Comparison of ENCODE assay signal across 18 cellular contexts in the genomic region with DNA sequence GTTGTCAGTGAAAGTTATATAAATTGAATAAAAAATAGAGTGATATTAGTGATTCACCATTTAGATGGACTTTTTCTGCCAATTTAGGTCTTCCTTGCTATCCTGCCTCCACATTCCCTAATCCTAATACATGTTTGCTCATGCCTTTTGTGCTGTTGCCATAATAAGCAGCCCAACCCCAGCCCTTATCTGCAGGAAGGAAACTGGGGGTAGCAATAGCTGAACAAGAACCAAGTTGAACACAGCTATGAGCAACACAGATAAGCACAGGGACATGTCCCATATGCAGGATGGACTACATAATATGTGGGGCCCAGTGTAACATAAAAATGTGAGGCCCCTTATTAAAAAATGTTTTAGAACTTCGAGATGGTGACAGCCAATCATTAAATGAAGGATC.
DNase-seq lines count a peak whose midpoint lies in the region; ATAC-seq and TF ChIP-seq lines count a peak whose summit lies in the region.
"Had no signal": no experiment of that assay in that cellular context is flagged by ENCODE, and none has a peak within 500 bp of the region (broad histone marks: within the 10 kb centered on the region; RNA-seq: fewer than 3 reads in every experiment).

No MANE protein-coding gene starts in this region.

- no peaks in the 10 kb centered on the region for H3K27me3 Mint-ChIP-seq in Calu3 (ENCODE audit: unreplicated experiment)
- H3K27me3 Mint-ChIP-seq: activated B cell treated with CpG ODN at 0.5 μM for 24 hours; activated naive CD8-positive, alpha-beta T cell treated with anti-CD3 and anti-CD28 coated beads, Interleukin-2, amount 50 U/mL, for 24 hours; effector memory CD8-positive, alpha-beta T cell had no signal

- peaks cover 56% of the 10 kb centered on the region for H3K4me1 ChIP-seq in Loucy (ENCODE audit: insufficient read depth, low read length, poor library complexity, severe bottlenecking)
- H3K4me1 ChIP-seq: pancreas, testis had no signal

- H3K4me1 Mint-ChIP-seq in Calu3 (ENCODE audit: low read depth, unreplicated experiment), result peaks cover 58% of the 10 kb centered on the region
- H3K4me1 Mint-ChIP-seq: activated B cell treated with CpG ODN at 0.5 μM for 24 hours; activated naive CD8-positive, alpha-beta T cell treated with anti-CD3 and anti-CD28 coated beads, Interleukin-2, amount 50 U/mL, for 24 hours had no signal

- H3K4me3 ChIP-seq in Loucy (ENCODE audit: low read length, poor library complexity, severe bottlenecking), result peak overlapping the region; percentile 52
- H3K4me3 ChIP-seq in cardiac fibroblast (replicated peaks in 1 of 2; ENCODE audit: low read depth in 2 of 2, low read length in 2 of 2), result no peak overlapping the region
- H3K4me3 ChIP-seq: pancreas, skin epidermis, testis had no signal

- no peak overlapping the region for H2AFZ ChIP-seq in Loucy (ENCODE audit: low read length)

- intact Hi-C loops in Calu3 (cut with micrococcal nuclease; ENCODE audit: unreplicated experiment), result loop anchor here (2.0 kb wide), 2 partner anchors 28 to 64 kb away; no protein-coding TSS in a partner anchor
- intact Hi-C loops in left colon (cut with DNase I, micrococcal nuclease), result no loop called here

- H3K36me3 Mint-ChIP-seq in Calu3 (ENCODE audit: insufficient read depth, unreplicated experiment), result peaks cover 27% of the 10 kb centered on the region

- H3K9ac ChIP-seq in Loucy (ENCODE audit: low read depth, low read length, poor library complexity, severe bottlenecking), result peak overlapping the region; percentile 70

- H3F3A ChIP-seq in Loucy (ENCODE audit: low read depth), result peaks cover 7% of the 10 kb centered on the region

- H3K36me3 ChIP-seq in Loucy (ENCODE audit: insufficient read depth, low read length), result no peaks in the 10 kb centered on the region
- H3K36me3 ChIP-seq: pancreas had no signal

- DNase-seq in Calu3, result peak; percentile 67
- peak; percentile 28 to 89 for DNase-seq in cardiac fibroblast (ENCODE audit: low read depth in 2 of 2)
- DNase-seq in left colon, result no peak
- no peak for DNase-seq in NCI-H1930 (lab: John Stamatoyannopoulos, UW)
- DNase-seq in NCI-H2196 (lab: John Stamatoyannopoulos, UW; ENCODE audit: unreplicated experiment), result no peak
- DNase-seq: activated B cell treated with CpG ODN at 0.5 μM for 24 hours; activated naive CD8-positive, alpha-beta T cell treated with anti-CD3 and anti-CD28 coated beads, Interleukin-2, amount 50 U/mL, for 24 hours; caudate nucleus; effector memory CD8-positive, alpha-beta T cell; left cardiac atrium; pancreas; SHP77 treated with DMSO at 0.1 percent for 48 hours; stimulated activated CD4-positive, alpha-beta T cell treated with anti-CD3 and anti-CD28 coated beads, Interleukin-4, amount 100 ng/mL, for 4 hours; testis had no signal

- no peaks in the 10 kb centered on the region for H3K9me3 ChIP-seq in Loucy (ENCODE audit: insufficient read depth, low read depth, low read length)
- H3K9me3 ChIP-seq: pancreas, testis had no signal

- no peaks in the 10 kb centered on the region for H3K9me2 ChIP-seq in Loucy (replicated peaks; ENCODE audit: low read depth, low read length)

- no peaks in the 10 kb centered on the region for H4K20me1 ChIP-seq in Loucy (ENCODE audit: insufficient read depth, low read length, poor library complexity, severe bottlenecking)

- peaks cover 3% of the 10 kb centered on the region for H3K9me3 Mint-ChIP-seq in Calu3 (ENCODE audit: low read depth, unreplicated experiment)
- H3K9me3 Mint-ChIP-seq: activated B cell treated with CpG ODN at 0.5 μM for 24 hours; activated naive CD8-positive, alpha-beta T cell treated with anti-CD3 and anti-CD28 coated beads, Interleukin-2, amount 50 U/mL, for 24 hours; effector memory CD8-positive, alpha-beta T cell had no signal

- TF ChIP-seq CTCF in Calu3 (IDR thresholded peaks at IDR 0.05; ENCODE audit: unreplicated experiment) (no peak), Loucy (conservative IDR thresholded peaks at IDR 0.05; ENCODE audit: low read length) (no peak), cardiac fibroblast (IDR thresholded peaks at IDR 0.05; ENCODE audit: low read depth, low read length) (no peak)

- no peaks in the 10 kb centered on the region for H3K79me2 ChIP-seq in Loucy (ENCODE audit: insufficient read depth, low read length)

- BruUV-seq in Calu3 (replicated peaks; lab: Mats Ljungman, UMichigan), result no TSS peak

- peak overlapping the region; percentile 74 for H3K4me2 ChIP-seq in Loucy (ENCODE audit: low read depth, low read length, poor library complexity, severe bottlenecking)

- H3K27me3 ChIP-seq in Loucy (ENCODE audit: insufficient read depth, low read length, poor library complexity, severe bottlenecking), result no peaks in the 10 kb centered on the region
- H3K27me3 ChIP-seq: pancreas, testis had no signal

- ATAC-seq in left colon (peak; percentile 41), HG03469 (IDR thresholded peaks at IDR 0.05; ENCODE audit: unreplicated experiment) (no peak), HG03025 (IDR thresholded peaks at IDR 0.05; ENCODE audit: low FRiP score, unreplicated experiment) (no peak)
- ATAC-seq: activated naive CD8-positive, alpha-beta T cell treated with anti-CD3 and anti-CD28 coated beads, Interleukin-2, amount 50 U/mL, for 24 hours; effector memory CD8-positive, alpha-beta T cell; pancreas had no signal

- H3K4me3 Mint-ChIP-seq in Calu3 (ENCODE audit: low read depth, unreplicated experiment), result peak overlapping the region; percentile 13
- H3K4me3 Mint-ChIP-seq: activated B cell treated with CpG ODN at 0.5 μM for 24 hours; activated naive CD8-positive, alpha-beta T cell treated with anti-CD3 and anti-CD28 coated beads, Interleukin-2, amount 50 U/mL, for 24 hours; effector memory CD8-positive, alpha-beta T cell had no signal

- H3K27ac Mint-ChIP-seq in Calu3 (ENCODE audit: unreplicated experiment), result peak overlapping the region; percentile 93
- H3K27ac Mint-ChIP-seq: activated B cell treated with CpG ODN at 0.5 μM for 24 hours; activated naive CD8-positive, alpha-beta T cell treated with anti-CD3 and anti-CD28 coated beads, Interleukin-2, amount 50 U/mL, for 24 hours; effector memory CD8-positive, alpha-beta T cell had no signal

- CTCF ChIA-PET in Calu3 (lab: Charles Lee), result interaction anchor here (1.0 kb wide), 1 partner anchor 77 kb away, joined by 5 read pairs; no protein-coding TSS in a partner anchor

Comparison
In these comparisons a context has a peak if more than half of its experiments do, and no peak if none do; other contexts are left out.
1. DNase-seq: peak in Calu3 (single experiment) and cardiac fibroblast (2 of 2); none in left colon (0 of 2), NCI-H1930 (0 of 2) and NCI-H2196 (single experiment).